Comparison of ENCODE assay signal across 6 cellular contexts in the genomic region with DNA sequence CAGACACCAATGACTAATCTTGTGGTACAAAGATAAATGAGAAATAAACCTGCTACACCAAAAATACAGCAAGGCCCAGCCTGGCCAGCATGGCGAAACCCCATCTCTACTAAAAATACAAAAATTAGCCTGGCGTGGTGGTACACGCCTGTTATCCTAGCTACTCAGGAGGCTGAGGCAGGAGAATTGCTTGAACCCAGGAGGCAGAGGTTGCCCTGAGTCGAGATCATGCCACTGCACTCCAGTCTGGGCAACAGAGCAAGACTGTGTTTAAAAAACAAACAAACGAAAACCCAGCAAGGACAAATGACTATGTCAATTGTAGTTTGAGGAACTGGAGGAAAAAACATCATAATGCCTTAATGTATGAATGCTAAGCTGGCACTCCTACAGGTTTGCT. TPM values are rescaled to one million over a fixed set of nuclear protein-coding genes. Genes with fewer than 3 reads are reported as not detected.
"Had no signal": no experiment of that assay in that cellular context is flagged by ENCODE, and none has a peak within 500 bp of the region (broad histone marks: within the 10 kb centered on the region; RNA-seq: fewer than 3 reads in every experiment).

No MANE protein-coding gene starts in this region.

RNA-seq across cellular contexts. Expression of a gene that starts 20.1 kb away (rescaled TPM):
- total RNA-seq: activated B cell treated with CpG ODN at 0.5 μM for 24 hours; activated CD8-positive, alpha-beta T cell treated with anti-CD3 and anti-CD28 coated beads for 36 hours; activated T-helper 17 cell treated with anti-CD3 and anti-CD28 coated beads, Interleukin-2, amount 50 U/mL, for 72 hours; esophagus muscularis mucosa; gastrocnemius medialis; T-helper 2 cell treated with Interferon-gamma antibody and Interleukin-4, amounts not matched to agents 100 ng/mL and 5 ng/mL, for 36 hours had no signal
